In genomic region chrX:109839694-109840358, GRCh38 we compare ENCODE assay signal across 10 cellular contexts.
A peak's percentile ranks its signal among the peaks of the same experiment; 100 is the strongest.
DNase-seq lines count a peak whose midpoint lies in the region; ATAC-seq and TF ChIP-seq lines count a peak whose summit lies in the region.
"Had no signal": no experiment of that assay in that cellular context is flagged by ENCODE, and none has a peak within 500 bp of the region (broad histone marks: within the 10 kb centered on the region; RNA-seq: fewer than 3 reads in every experiment).

No MANE protein-coding gene starts in this region.

- H3K27ac ChIP-seq in HL-60 (replicated peaks), result peak overlapping the region; percentile 64
- H3K27ac ChIP-seq in mesodermal cell (ENCODE audit: low read depth, low read length, severe bottlenecking), result peak overlapping the region; percentile 83
- H3K27ac ChIP-seq in effector memory CD4-positive, alpha-beta T cell (ENCODE audit: insufficient read depth, low read length, poor library complexity, severe bottlenecking), result no peak overlapping the region

- intact Hi-C loops in natural killer cell (cut with micrococcal nuclease), result no loop called here

- TF ChIP-seq CTCF in HL-60 (IDR thresholded peaks at IDR 0.05; ENCODE audit: insufficient read depth, low read length) (peak; percentile 5), natural killer cell (IDR thresholded peaks at IDR 0.05) (no peak)

- H3K4me3 ChIP-seq in HL-60 (replicated peaks; ENCODE audit: insufficient read depth, low read length), result no peak overlapping the region
- H3K4me3 ChIP-seq in mesodermal cell (ENCODE audit: extremely low read depth, insufficient read depth, low read length, poor library complexity, severe bottlenecking), result no peak overlapping the region
- no peak overlapping the region for H3K4me3 ChIP-seq in effector memory CD4-positive, alpha-beta T cell (ENCODE audit: insufficient read depth, low read depth, low read length, poor library complexity, severe bottlenecking)

- DNase-seq in CD1c-positive myeloid dendritic cell (ENCODE audit: extremely low spot score), result peak; percentile 69
- peak in 1 of 2 experiments; percentile 65 for DNase-seq in HL-60 (ENCODE audit: low read depth in 1 of 2, low spot score in 1 of 2)
- DNase-seq in astrocyte of the hippocampus (ENCODE audit: low read depth, low spot score), result peak; percentile 38
- DNase-seq in effector memory CD4-positive, alpha-beta T cell, result no peak
- no peak for DNase-seq in NCI-H1417 treated with DMSO at 0.1 percent for 48 hours (lab: John Stamatoyannopoulos, UW)
- no peak for DNase-seq in natural killer cell
- DNase-seq in hepatic stellate cell (ENCODE audit: low spot score), result no peak
- DNase-seq: NCI-H2029 had no signal

- H3K27me3 ChIP-seq in HL-60 (ENCODE audit: insufficient read depth, poor library complexity, severe bottlenecking), result no peaks in the 10 kb centered on the region
- H3K27me3 ChIP-seq in effector memory CD4-positive, alpha-beta T cell (replicated peaks; ENCODE audit: control insufficient read depth, insufficient read depth, low read length, poor library complexity, severe bottlenecking), result no peaks in the 10 kb centered on the region

- WGBS in mesodermal cell (ENCODE audit: insufficient coverage in 2 of 2), 2 experiments, result 40% methylated on average over 1 of the region's 9 CpGs; no CpG with 5 or more reads in 1 of the 2 experiments

- H3K4me1 ChIP-seq in mesodermal cell (ENCODE audit: control insufficient read depth, insufficient read depth, low read length, poor library complexity, severe bottlenecking), result peaks cover 22% of the 10 kb centered on the region
- no peaks in the 10 kb centered on the region for H3K4me1 ChIP-seq in effector memory CD4-positive, alpha-beta T cell (ENCODE audit: control insufficient read depth, insufficient read depth, low read length, poor library complexity, severe bottlenecking)

- no peaks in the 10 kb centered on the region for H3K36me3 Mint-ChIP-seq in natural killer cell
- H3K36me3 Mint-ChIP-seq: activated naive CD4-positive, alpha-beta T cell treated with anti-CD3 and anti-CD28 coated beads, Interleukin-2, amount 50 U/mL, for 24 hours had no signal

- no peaks in the 10 kb centered on the region for H3K36me3 ChIP-seq in mesodermal cell (ENCODE audit: control insufficient read depth, insufficient read depth, low read length)
- H3K36me3 ChIP-seq in effector memory CD4-positive, alpha-beta T cell (ENCODE audit: control insufficient read depth, insufficient read depth, low read length), result no peaks in the 10 kb centered on the region

- H3K4me3 Mint-ChIP-seq in natural killer cell, result no peak overlapping the region
- H3K4me3 Mint-ChIP-seq: activated naive CD4-positive, alpha-beta T cell treated with anti-CD3 and anti-CD28 coated beads, Interleukin-2, amount 50 U/mL, for 24 hours had no signal

- H3K27me3 Mint-ChIP-seq in natural killer cell (ENCODE audit: low read depth in 2 of 2), result peaks cover 0 to 3% of the 10 kb centered on the region in 2 donors
- H3K27me3 Mint-ChIP-seq: activated naive CD4-positive, alpha-beta T cell treated with anti-CD3 and anti-CD28 coated beads, Interleukin-2, amount 50 U/mL, for 24 hours had no signal

- no peak for ATAC-seq in natural killer cell

- no peak overlapping the region for H3K27ac Mint-ChIP-seq in natural killer cell
- H3K27ac Mint-ChIP-seq: activated naive CD4-positive, alpha-beta T cell treated with anti-CD3 and anti-CD28 coated beads, Interleukin-2, amount 50 U/mL, for 24 hours had no signal

- no peaks in the 10 kb centered on the region for H3K4me1 Mint-ChIP-seq in natural killer cell

- H3K9me3 Mint-ChIP-seq in natural killer cell, result no peaks in the 10 kb centered on the region
- H3K9me3 Mint-ChIP-seq: activated naive CD4-positive, alpha-beta T cell treated with anti-CD3 and anti-CD28 coated beads, Interleukin-2, amount 50 U/mL, for 24 hours had no signal

- H3K9me3 ChIP-seq in mesodermal cell (ENCODE audit: control insufficient read depth, low read length), result no peaks in the 10 kb centered on the region
- H3K9me3 ChIP-seq in effector memory CD4-positive, alpha-beta T cell (ENCODE audit: control insufficient read depth, low read length), result no peaks in the 10 kb centered on the region

Comparison
In these comparisons a context has a peak if more than half of its experiments do, and no peak if none do; other contexts are left out.
1. DNase-seq: peak in CD1c-positive myeloid dendritic cell (single experiment) and astrocyte of the hippocampus (single experiment); none in effector memory CD4-positive, alpha-beta T cell (0 of 3), NCI-H1417 treated with DMSO at 0.1 percent for 48 hours (single experiment), natural killer cell (single experiment) and hepatic stellate cell (single experiment).